Comparison of ENCODE assay signal across 19 cellular contexts in the genomic region with DNA sequence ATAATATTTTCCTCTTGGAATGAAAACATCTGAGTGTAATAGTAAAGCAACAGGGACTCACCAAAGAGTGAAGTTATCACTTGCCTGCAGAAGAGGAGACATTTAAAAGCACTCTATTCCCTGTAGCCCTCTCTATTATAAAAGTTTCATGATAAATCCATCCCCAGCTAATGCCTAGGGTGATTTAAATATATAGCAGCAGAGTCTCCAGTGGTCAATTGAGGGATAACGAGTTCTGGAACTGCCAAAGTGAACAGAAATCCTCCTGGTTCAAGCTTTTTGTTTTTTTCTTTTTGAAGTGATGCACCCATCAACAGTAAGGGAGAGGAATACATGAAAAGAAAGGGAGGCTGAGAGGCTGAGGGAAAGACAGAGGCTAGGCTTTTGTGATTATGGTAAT.
DNase-seq lines count a peak whose midpoint lies in the region; ATAC-seq and TF ChIP-seq lines count a peak whose summit lies in the region.
"Had no signal": no experiment of that assay in that cellular context is flagged by ENCODE, and none has a peak within 500 bp of the region (broad histone marks: within the 10 kb centered on the region; RNA-seq: fewer than 3 reads in every experiment).

No MANE protein-coding gene starts in this region.

- DNase-seq in NCI-H1092 treated with DMSO at 0.1 percent for 48 hours (lab: John Stamatoyannopoulos, UW) (peak; percentile 10), NCI-H1092 (lab: John Stamatoyannopoulos, UW) (no peak), HFFc6 (no peak), nephron progenitor cell (no peak)
- no peak for DNase-seq in activated CD8-positive, alpha-beta T cell treated with anti-CD3 and anti-CD28 coated beads, Interleukin-2, amount 10 ng/mL, durations not matched to agents 7 days and 5 days
- no peak for DNase-seq in stimulated activated CD4-positive, alpha-beta T cell treated with anti-CD3 and anti-CD28 coated beads, Interleukin-4, amount 100 ng/mL, for 1 hour
- DNase-seq: activated B cell treated with CpG ODN at 0.5 μM for 24 hours; activated effector memory CD4-positive, alpha-beta T cell treated with anti-CD3 and anti-CD28 coated beads, Interleukin-2, amount 50 U/mL, for 16 hours; CD8-positive, alpha-beta T cell; cortex of kidney; hippocampal formation; NCI-H187; NCI-H510A treated with DMSO at 0.1 percent for 48 hours; stimulated activated naive B cell treated with anti-CD40 and anti-IgM and Interleukin-4, amounts not matched to agents 10 μg/mL and 1 μg/mL and 100 μg/mL, for 72 hours; upper lobe of left lung had no signal

- H3K36me3 Mint-ChIP-seq in HFFc6 (ENCODE audit: low read depth) (no peaks in the 10 kb centered on the region), nephron progenitor cell (ENCODE audit: low read depth) (peaks cover 11% of the 10 kb centered on the region)
- no peaks in the 10 kb centered on the region for H3K36me3 Mint-ChIP-seq in activated CD8-positive, alpha-beta T cell treated with anti-CD3 and anti-CD28 coated beads, Interleukin-2, amount 10 ng/mL, durations not matched to agents 7 days and 5 days (ENCODE audit: low read depth)
- H3K36me3 Mint-ChIP-seq: CD8-positive, alpha-beta T cell had no signal

- CTCF ChIA-PET in activated CD8-positive, alpha-beta T cell treated with anti-CD3 and anti-CD28 coated beads, Interleukin-2, amount 10 ng/mL, durations not matched to agents 7 days and 5 days (lab: Charles Lee) = no interaction called here

- H3K4me3 Mint-ChIP-seq in HFFc6 (no peak overlapping the region), nephron progenitor cell (no peak overlapping the region)
- H3K4me3 Mint-ChIP-seq in activated CD8-positive, alpha-beta T cell treated with anti-CD3 and anti-CD28 coated beads, Interleukin-2, amount 10 ng/mL, durations not matched to agents 7 days and 5 days = no peak overlapping the region
- H3K4me3 Mint-ChIP-seq: activated B cell treated with CpG ODN at 0.5 μM for 24 hours; CD8-positive, alpha-beta T cell; stimulated activated naive B cell treated with anti-CD40 and anti-IgM and Interleukin-4, amounts not matched to agents 10 μg/mL and 1 μg/mL and 100 μg/mL, for 72 hours had no signal

- TF ChIP-seq CTCF in HFFc6 (IDR thresholded peaks at IDR 0.05) (peak; percentile 37), VCaP (conservative IDR thresholded peaks at IDR 0.05) (peak; percentile 50), nephron progenitor cell (IDR thresholded peaks at IDR 0.05) (peak; percentile 17)

- H3K27ac ChIP-seq in VCaP = no peak overlapping the region
- H3K27ac ChIP-seq: KMS-11, upper lobe of left lung had no signal

- H3K9me3 Mint-ChIP-seq in HFFc6 (peaks cover 6% of the 10 kb centered on the region; the same call in 1 of the 2 replicates), nephron progenitor cell (peaks cover 12% of the 10 kb centered on the region)
- H3K9me3 Mint-ChIP-seq in activated CD8-positive, alpha-beta T cell treated with anti-CD3 and anti-CD28 coated beads, Interleukin-2, amount 10 ng/mL, durations not matched to agents 7 days and 5 days (ENCODE audit: insufficient read depth) = no peaks in the 10 kb centered on the region

- H3K27ac Mint-ChIP-seq in HFFc6 (no peak overlapping the region), nephron progenitor cell (no peak overlapping the region)
- H3K27ac Mint-ChIP-seq in activated CD8-positive, alpha-beta T cell treated with anti-CD3 and anti-CD28 coated beads, Interleukin-2, amount 10 ng/mL, durations not matched to agents 7 days and 5 days = no peak overlapping the region
- H3K27ac Mint-ChIP-seq: activated B cell treated with CpG ODN at 0.5 μM for 24 hours; CD8-positive, alpha-beta T cell; stimulated activated naive B cell treated with anti-CD40 and anti-IgM and Interleukin-4, amounts not matched to agents 10 μg/mL and 1 μg/mL and 100 μg/mL, for 72 hours had no signal

- no peak for ATAC-seq in activated CD8-positive, alpha-beta T cell treated with anti-CD3 and anti-CD28 coated beads, Interleukin-2, amount 10 ng/mL, durations not matched to agents 7 days and 5 days
- ATAC-seq in GM19351 (IDR thresholded peaks at IDR 0.05; ENCODE audit: unreplicated experiment) = no peak
- ATAC-seq: CD8-positive, alpha-beta T cell; esophagus mucosa; stimulated activated naive B cell treated with anti-CD40 and anti-IgM and Interleukin-4, amounts not matched to agents 10 μg/mL and 1 μg/mL and 100 μg/mL, for 72 hours had no signal

- peaks cover 6% of the 10 kb centered on the region; the same call in 1 of the 2 replicates for H3K4me1 Mint-ChIP-seq in HFFc6 (ENCODE audit: low read depth)
- H3K4me1 Mint-ChIP-seq in nephron progenitor cell = no peaks in the 10 kb centered on the region
- H3K4me1 Mint-ChIP-seq in activated CD8-positive, alpha-beta T cell treated with anti-CD3 and anti-CD28 coated beads, Interleukin-2, amount 10 ng/mL, durations not matched to agents 7 days and 5 days (ENCODE audit: low read depth) = no peaks in the 10 kb centered on the region
- H3K4me1 Mint-ChIP-seq: activated B cell treated with CpG ODN at 0.5 μM for 24 hours; stimulated activated naive B cell treated with anti-CD40 and anti-IgM and Interleukin-4, amounts not matched to agents 10 μg/mL and 1 μg/mL and 100 μg/mL, for 72 hours had no signal

- H3K27me3 Mint-ChIP-seq in HFFc6 (ENCODE audit: insufficient read depth) (peaks cover 13% of the 10 kb centered on the region), nephron progenitor cell (ENCODE audit: low read depth, poor library complexity) (peaks cover 1% of the 10 kb centered on the region)
- H3K27me3 Mint-ChIP-seq in activated CD8-positive, alpha-beta T cell treated with anti-CD3 and anti-CD28 coated beads, Interleukin-2, amount 10 ng/mL, durations not matched to agents 7 days and 5 days (ENCODE audit: low read depth) = no peaks in the 10 kb centered on the region

- POLR2A ChIA-PET in activated CD8-positive, alpha-beta T cell treated with anti-CD3 and anti-CD28 coated beads, Interleukin-2, amount 10 ng/mL, durations not matched to agents 7 days and 5 days (lab: Charles Lee) = no interaction called here
